Comparison of ENCODE assay signal across 7 cellular contexts in the genomic region with DNA sequence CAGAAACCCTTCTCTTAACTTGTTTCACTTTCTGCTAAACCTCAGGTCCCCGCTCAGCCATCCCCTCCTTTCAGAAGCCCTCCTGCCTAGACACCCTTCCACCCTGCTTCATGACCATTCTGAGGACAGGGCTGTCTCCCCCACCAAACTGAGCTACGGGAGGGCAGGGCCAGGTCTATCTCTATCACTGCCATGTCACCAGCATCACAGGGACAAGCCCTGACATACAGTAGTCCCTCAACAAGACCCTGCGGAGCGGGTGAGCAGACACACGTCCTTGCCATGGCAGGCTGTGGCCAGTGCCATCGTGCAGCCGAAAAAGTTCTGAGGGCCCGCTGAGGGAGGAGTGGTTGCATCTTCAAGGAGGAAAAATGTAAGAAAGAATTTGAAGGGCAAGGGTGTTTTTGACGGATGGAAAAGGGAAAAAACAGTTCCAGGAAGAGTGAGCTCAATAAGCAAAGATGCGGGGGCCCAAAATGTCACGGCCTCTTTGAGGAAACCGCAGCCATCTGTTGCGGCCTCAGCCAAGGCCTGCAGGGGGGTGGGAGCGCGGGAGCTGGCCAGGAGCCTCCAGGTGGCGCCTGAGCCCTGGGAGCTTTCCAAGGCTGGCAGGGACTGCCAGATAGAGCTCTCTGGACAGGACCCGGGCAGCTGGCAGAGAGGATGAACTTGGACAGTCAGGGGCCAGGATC. TPM values are rescaled to one million over a fixed set of nuclear protein-coding genes. Genes with fewer than 3 reads are reported as not detected.
DNase-seq lines count a peak whose midpoint lies in the region; ATAC-seq and TF ChIP-seq lines count a peak whose summit lies in the region.
"Had no signal": no experiment of that assay in that cellular context is flagged by ENCODE, and none has a peak within 500 bp of the region (broad histone marks: within the 10 kb centered on the region; RNA-seq: fewer than 3 reads in every experiment).

No MANE protein-coding gene starts in this region.

- peak; percentile 85 for ATAC-seq in SK-N-SH treated with all-trans-retinoic acid at 6 μM for 48 hours
- ATAC-seq in HG02981 (IDR thresholded peaks at IDR 0.05; ENCODE audit: unreplicated experiment), result no peak

- TF ChIP-seq CTCF in fibroblast of villous mesenchyme (IDR thresholded peaks at IDR 0.05; ENCODE audit: insufficient read depth, low read depth, low read length) (peak; percentile 57), stomach (IDR thresholded peaks at IDR 0.05) (peak in 5 of 7 experiments; percentile 11 to 63 (median 37))

- H3K4me3 ChIP-seq in fibroblast of villous mesenchyme (ENCODE audit: low read depth, low read length), result no peak overlapping the region
- no peak overlapping the region for H3K4me3 ChIP-seq in stomach

- WGBS in stomach, 5 donors, result 25 to 32% (median 30%) methylated on average over 17 of the region's 17 CpGs

- H3K27me3 ChIP-seq in stomach, result no peaks in the 10 kb centered on the region

- H3K4me1 ChIP-seq in stomach, result peaks cover 42 to 63% (median 48%) of the 10 kb centered on the region in 4 donors

- peak overlapping the region in 4 of 5 donors; percentile 11 to 52 (median 33) for H3K27ac ChIP-seq in stomach
- H3K27ac ChIP-seq: neutrophil had no signal

- TF ChIP-seq EP300 in stomach (IDR thresholded peaks at IDR 0.05), result no peak

- DNase-seq in 8988T (peak; percentile 82), HCEC 1CT (peak; percentile 26), fibroblast of villous mesenchyme (ENCODE audit: low read depth) (peak; percentile 74), stomach (peak; percentile 88)

- no peaks in the 10 kb centered on the region for H3K9me3 ChIP-seq in stomach
- H3K9me3 ChIP-seq: neutrophil had no signal

- intact Hi-C loops in stomach (cut with DNase I; ENCODE audit: low total_unique reads), result no loop called here

- no peak for TF ChIP-seq POLR2A in stomach (IDR thresholded peaks at IDR 0.05)

- H3K36me3 ChIP-seq in stomach, result no peaks in the 10 kb centered on the region
- H3K36me3 ChIP-seq: neutrophil had no signal

TF ChIP-seq in SK-N-SH treated with all-trans-retinoic acid at 6 μM for 48 hours, 23 proteins besides CTCF, POLR2A, EP300 and RAD21:
- TF ChIP-seq TCF4 (CRISPR knock-in tag; IDR thresholded peaks at IDR 0.05; ENCODE audit: borderline replicate concordance) (peak; percentile 59; the same call in 1 of the 2 replicates), ZNF565 (CRISPR knock-in tag; conservative IDR thresholded peaks at IDR 0.05; ENCODE audit: low read depth) (0 out of 2 replicates have a peak, but pooled peaks have one; percentile 36), RARB (CRISPR knock-in tag; IDR thresholded peaks at IDR 0.05) (no peak), ZNF70 (CRISPR knock-in tag; IDR thresholded peaks at IDR 0.05) (0 out of 2 replicates have a peak, but pooled peaks have one; percentile 8)
- TF ChIP-seq, protein P1, sequence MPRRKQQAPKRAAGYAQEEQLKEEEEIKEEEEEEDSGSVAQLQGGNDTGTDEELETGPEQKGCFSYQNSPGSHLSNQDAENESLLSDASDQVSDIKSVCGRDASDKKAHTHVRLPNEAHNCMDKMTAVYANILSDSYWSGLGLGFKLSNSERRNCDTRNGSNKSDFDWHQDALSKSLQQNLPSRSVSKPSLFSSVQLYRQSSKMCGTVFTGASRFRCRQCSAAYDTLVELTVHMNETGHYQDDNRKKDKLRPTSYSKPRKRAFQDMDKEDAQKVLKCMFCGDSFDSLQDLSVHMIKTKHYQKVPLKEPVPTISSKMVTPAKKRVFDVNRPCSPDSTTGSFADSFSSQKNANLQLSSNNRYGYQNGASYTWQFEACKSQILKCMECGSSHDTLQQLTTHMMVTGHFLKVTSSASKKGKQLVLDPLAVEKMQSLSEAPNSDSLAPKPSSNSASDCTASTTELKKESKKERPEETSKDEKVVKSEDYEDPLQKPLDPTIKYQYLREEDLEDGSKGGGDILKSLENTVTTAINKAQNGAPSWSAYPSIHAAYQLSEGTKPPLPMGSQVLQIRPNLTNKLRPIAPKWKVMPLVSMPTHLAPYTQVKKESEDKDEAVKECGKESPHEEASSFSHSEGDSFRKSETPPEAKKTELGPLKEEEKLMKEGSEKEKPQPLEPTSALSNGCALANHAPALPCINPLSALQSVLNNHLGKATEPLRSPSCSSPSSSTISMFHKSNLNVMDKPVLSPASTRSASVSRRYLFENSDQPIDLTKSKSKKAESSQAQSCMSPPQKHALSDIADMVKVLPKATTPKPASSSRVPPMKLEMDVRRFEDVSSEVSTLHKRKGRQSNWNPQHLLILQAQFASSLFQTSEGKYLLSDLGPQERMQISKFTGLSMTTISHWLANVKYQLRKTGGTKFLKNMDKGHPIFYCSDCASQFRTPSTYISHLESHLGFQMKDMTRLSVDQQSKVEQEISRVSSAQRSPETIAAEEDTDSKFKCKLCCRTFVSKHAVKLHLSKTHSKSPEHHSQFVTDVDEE (CRISPR knock-in tag; IDR thresholded peaks at IDR 0.05), result peak; percentile 43; the same call in 1 of the 2 replicates
- TF ChIP-seq, protein P2, sequence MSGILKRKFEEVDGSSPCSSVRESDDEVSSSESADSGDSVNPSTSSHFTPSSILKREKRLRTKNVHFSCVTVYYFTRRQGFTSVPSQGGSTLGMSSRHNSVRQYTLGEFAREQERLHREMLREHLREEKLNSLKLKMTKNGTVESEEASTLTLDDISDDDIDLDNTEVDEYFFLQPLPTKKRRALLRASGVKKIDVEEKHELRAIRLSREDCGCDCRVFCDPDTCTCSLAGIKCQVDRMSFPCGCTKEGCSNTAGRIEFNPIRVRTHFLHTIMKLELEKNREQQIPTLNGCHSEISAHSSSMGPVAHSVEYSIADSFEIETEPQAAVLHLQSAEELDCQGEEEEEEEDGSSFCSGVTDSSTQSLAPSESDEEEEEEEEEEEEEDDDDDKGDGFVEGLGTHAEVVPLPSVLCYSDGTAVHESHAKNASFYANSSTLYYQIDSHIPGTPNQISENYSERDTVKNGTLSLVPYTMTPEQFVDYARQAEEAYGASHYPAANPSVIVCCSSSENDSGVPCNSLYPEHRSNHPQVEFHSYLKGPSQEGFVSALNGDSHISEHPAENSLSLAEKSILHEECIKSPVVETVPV (CRISPR knock-in tag; IDR thresholded peaks at IDR 0.05), result no peak

RNA-seq across cellular contexts. Expression of a gene that starts 8.1 kb away (rescaled TPM):
- 3.5 and 5.5 TPM in 2 replicates for total RNA-seq in fibroblast of villous mesenchyme
- 1 to 10 TPM in 3 of 5 donors, not detected in 2; 1.8 to 6.7 (median 5.8) TPM for total RNA-seq in stomach
- 1 to 10 TPM; 1.6 to 1.7 (median 1.6) TPM for polyA plus RNA-seq in stomach

RNA-seq across cellular contexts. Expression of a gene that starts 15.6 kb away (rescaled TPM):
- total RNA-seq in fibroblast of villous mesenchyme, result 124 and 213 TPM in 2 replicates
- total RNA-seq in stomach, result 100 to 1,000 TPM in 4 of 5 donors, 10 to 100 TPM in 1; 94.7 to 147 (median 106) TPM
- 100 to 1,000 TPM in 2 of 3 donors, 10 to 100 TPM in 1; 84.2 to 203 (median 174) TPM for polyA plus RNA-seq in stomach

RNA-seq across cellular contexts. Expression of a gene that starts 19.2 kb away (rescaled TPM):
- not detected in 2 replicates for total RNA-seq in fibroblast of villous mesenchyme
- total RNA-seq in stomach, result not detected
- polyA plus RNA-seq in stomach, result not detected

RNA-seq across cellular contexts. Expression of a gene that starts 44.2 kb away (rescaled TPM):
- total RNA-seq in fibroblast of villous mesenchyme (5.2 and 11.3 TPM in 2 replicates), stomach (10 to 100 TPM in 4 of 5 donors, 1 to 10 TPM in 1; 9.7 to 29.9 (median 11.1) TPM)
- polyA plus RNA-seq in stomach, result 10 to 100 TPM in 1 of 3 donors, 1 to 10 TPM in 2; 6.1 to 10.5 (median 6.4) TPM

Comparison
In these comparisons a context has a peak if more than half of its experiments do, and no peak if none do; other contexts are left out.
1. DNase-seq: peak in every context shown above with its lines; median percentile 88 in stomach; 82 in 8988T; 74 in fibroblast of villous mesenchyme; 26 in HCEC 1CT.